In genomic region chr5:31800351-31800750, GRCh38 we compare ENCODE assay signal across 18 cellular contexts.
"Had no signal": no experiment of that assay in that cellular context is flagged by ENCODE, and none has a peak within 500 bp of the region (broad histone marks: within the 10 kb centered on the region; RNA-seq: fewer than 3 reads in every experiment).

No MANE protein-coding gene starts in this region.

- H3K9me3 ChIP-seq: esophagus muscularis mucosa, gastroesophageal sphincter, heart left ventricle, left lung, lower lobe of right lung had no signal

- H3K36me3 ChIP-seq: gastroesophageal sphincter, left lung, lower lobe of right lung had no signal

- H3K4me2 ChIP-seq: hepatocyte had no signal

- H3K27ac ChIP-seq: coronary artery, dorsolateral prefrontal cortex, esophagus muscularis mucosa, foreskin keratinocyte, gastroesophageal sphincter, heart left ventricle, hepatocyte, left lung, lower lobe of right lung had no signal

- H3K27me3 ChIP-seq: dorsolateral prefrontal cortex, heart left ventricle, hepatocyte, left lung had no signal

- H3K4me3 ChIP-seq: coronary artery, dorsolateral prefrontal cortex, esophagus muscularis mucosa, gastroesophageal sphincter, heart left ventricle, hepatocyte, left lung, lower lobe of right lung had no signal

- H3K79me2 ChIP-seq: hepatocyte had no signal

- DNase-seq: dermis blood vessel endothelial cell; dorsolateral prefrontal cortex; effector CD4-positive, alpha-beta T cell; effector memory CD4-positive, alpha-beta T cell; foreskin keratinocyte; heart left ventricle; hypothalamus; immature natural killer cell; left cardiac atrium; left lung; left ventricle myocardium superior; lower lobe of right lung; mesenchymal stem cell; midbrain had no signal

- H3K4me1 ChIP-seq: esophagus muscularis mucosa, foreskin keratinocyte, gastroesophageal sphincter, left lung, lower lobe of right lung had no signal
